ENCODE assay signal across 1 cellular context in genomic region chr10:71263376-71263775, GRCh38.
TF ChIP-seq lines count a peak whose summit lies in the region.

No MANE protein-coding gene starts in this region.

TF ChIP-seq in WTC11, 78 proteins besides CTCF, POLR2A, EP300 and RAD21 (continued from another document):
- no peak for TF ChIP-seq HMGXB4 (CRISPR knock-in tag; IDR thresholded peaks at IDR 0.05)
- no peak for TF ChIP-seq FOXK1 (CRISPR knock-in tag; IDR thresholded peaks at IDR 0.05)
